18 cellular contexts compared by ENCODE assay signal in genomic region chr5:143243103-143243502, GRCh38.
DNase-seq lines count a peak whose midpoint lies in the region; ATAC-seq and TF ChIP-seq lines count a peak whose summit lies in the region.
"Had no signal": no experiment of that assay in that cellular context is flagged by ENCODE, and none has a peak within 500 bp of the region (broad histone marks: within the 10 kb centered on the region; RNA-seq: fewer than 3 reads in every experiment).

No MANE protein-coding gene starts in this region.

- DNase-seq in EL (peak; percentile 16), Peyer's patch (no peak), epithelial cell of prostate (ENCODE audit: low read depth, low spot score) (no peak), psoas muscle (no peak), foreskin fibroblast (no peak), NCI-H1694 treated with DMSO at 0.1 percent for 48 hours (lab: John Stamatoyannopoulos, UW) (no peak), HUDEP-2 (lab: John Stamatoyannopoulos, UW; ENCODE audit: unreplicated experiment in 76 of 76) (no peak)
- DNase-seq: body of pancreas; CD4-positive, CD25-positive, alpha-beta regulatory T cell; colonic mucosa; foreskin melanocyte; kidney; NCI-H1105 treated with DMSO at 0.1 percent for 48 hours; NCI-H524 treated with DMSO at 0.1 percent for 48 hours; stimulated activated CD8-positive, alpha-beta memory T cell treated with anti-CD3 and anti-CD28 coated beads, Interleukin-4, amount 100 ng/mL, for 48 hours had no signal

- H3K9me3 ChIP-seq in Peyer's patch (no peaks in the 10 kb centered on the region), psoas muscle (no peaks in the 10 kb centered on the region)
- H3K9me3 ChIP-seq: body of pancreas, colonic mucosa, thoracic aorta had no signal

- no peak for TF ChIP-seq POLR2A in Peyer's patch (IDR thresholded peaks at IDR 0.05)

- H3K4me3 ChIP-seq in Peyer's patch, result no peak overlapping the region
- no peak overlapping the region for H3K4me3 ChIP-seq in psoas muscle
- H3K4me3 ChIP-seq in foreskin fibroblast (ENCODE audit: low read depth in 1 of 2, low read length in 2 of 2), result no peak overlapping the region
- H3K4me3 ChIP-seq: body of pancreas, colonic mucosa, SK-N-MC had no signal

- WGBS in psoas muscle, 3 donors, result 37 to 41% (median 39%) methylated on average over 6 of the region's 6 CpGs

- H3K27me3 ChIP-seq in Peyer's patch, result no peaks in the 10 kb centered on the region
- no peaks in the 10 kb centered on the region for H3K27me3 ChIP-seq in psoas muscle (ENCODE audit: insufficient read depth in 3 of 3, low read length in 2 of 3)
- H3K27me3 ChIP-seq: body of pancreas, colonic mucosa had no signal

- TF ChIP-seq CTCF in Peyer's patch (IDR thresholded peaks at IDR 0.05), result no peak
- TF ChIP-seq CTCF in psoas muscle (IDR thresholded peaks at IDR 0.05), result no peak
- TF ChIP-seq CTCF in foreskin fibroblast (IDR thresholded peaks at IDR 0.05; ENCODE audit: low read depth, low read length), result no peak

- ATAC-seq in psoas muscle (peak; percentile 30 to 74 (median 58)), HG03378 (IDR thresholded peaks at IDR 0.05; ENCODE audit: unreplicated experiment) (no peak)

- H3K27ac ChIP-seq in Peyer's patch (peak overlapping the region in 3 of 4 donors; percentile 31 to 81 (median 74)), epithelial cell of prostate (peak overlapping the region; percentile 98), psoas muscle (peak overlapping the region; percentile 87)
- H3K27ac ChIP-seq: colonic mucosa, SK-N-MC had no signal

- intact Hi-C loops in psoas muscle (cut with DNase I), result loop anchor here (2.0 to 10.0 kb wide), 3 partner anchors 64 to 162 kb away; partner anchors contain the start of gene NR3C1 (in 2 of the 2)

- H3K4me1 ChIP-seq in Peyer's patch (no peaks in the 10 kb centered on the region), psoas muscle (peaks cover 47% of the 10 kb centered on the region)
- H3K4me1 ChIP-seq: body of pancreas, colonic mucosa had no signal

- no peaks in the 10 kb centered on the region for H3K36me3 ChIP-seq in Peyer's patch
- no peaks in the 10 kb centered on the region for H3K36me3 ChIP-seq in psoas muscle (ENCODE audit: insufficient read depth in 1 of 2, low read depth in 1 of 2)
- H3K36me3 ChIP-seq: colonic mucosa, thoracic aorta had no signal
